Comparison of ENCODE assay signal across 21 cellular contexts in the genomic region with DNA sequence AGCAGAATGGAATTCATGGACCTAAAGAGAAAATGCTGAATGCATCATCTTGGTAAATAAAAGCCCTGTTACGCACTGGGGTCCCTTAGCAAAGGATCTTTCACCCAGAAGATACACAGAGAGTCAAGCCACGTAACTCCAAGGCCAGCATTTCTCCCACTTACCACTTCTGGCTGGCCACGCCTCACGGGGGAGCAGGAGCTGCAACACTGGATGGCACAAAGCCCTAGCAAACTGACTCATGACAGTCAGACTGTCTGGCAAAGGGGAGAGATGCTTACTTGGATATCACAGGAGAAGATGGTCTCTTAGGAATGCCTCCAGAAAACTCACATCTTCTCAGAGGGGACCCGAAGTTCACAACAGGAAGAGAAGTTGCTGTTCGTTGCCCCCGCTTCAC. TPM values are rescaled to one million over a fixed set of nuclear protein-coding genes. Genes with fewer than 3 reads are reported as not detected.
A peak's percentile ranks its signal among the peaks of the same experiment; 100 is the strongest.
DNase-seq lines count a peak whose midpoint lies in the region; ATAC-seq and TF ChIP-seq lines count a peak whose summit lies in the region.
"Had no signal": no experiment of that assay in that cellular context is flagged by ENCODE, and none has a peak within 500 bp of the region (broad histone marks: within the 10 kb centered on the region; RNA-seq: fewer than 3 reads in every experiment).

No MANE protein-coding gene starts in this region.

- TF ChIP-seq CTCF in SK-N-SH (IDR thresholded peaks at IDR 0.05) (no peak), fibroblast of mammary gland (conservative IDR thresholded peaks at IDR 0.05; ENCODE audit: control insufficient read depth, insufficient read depth, low read depth, low read length) (no peak), hepatocyte (IDR thresholded peaks at IDR 0.05; ENCODE audit: poor library complexity) (no peak)

- no peaks in the 10 kb centered on the region for H3K9me2 ChIP-seq in SK-N-SH
- no peaks in the 10 kb centered on the region for H3K9me2 ChIP-seq in hepatocyte (replicated peaks; ENCODE audit: insufficient read depth)

- no peak overlapping the region for H3K4me3 ChIP-seq in SK-N-SH (ENCODE audit: low read depth in 2 of 2, low read length in 1 of 2)
- H3K4me3 ChIP-seq in MG63: no peak overlapping the region
- H3K4me3 ChIP-seq in fibroblast of mammary gland (ENCODE audit: control insufficient read depth, low read depth, low read length): no peak overlapping the region
- H3K4me3 ChIP-seq in hepatocyte: no peak overlapping the region
- H3K4me3 ChIP-seq: HAP-1, Peyer's patch, SJCRH30 had no signal

- CTCF ChIA-PET in SK-N-SH (lab: Yijun Ruan, JAX): interaction anchor here (1.0 kb wide), 1 partner anchor 19 kb away, joined by 3 read pairs; no protein-coding TSS in a partner anchor

- H3K9me3 ChIP-seq in SK-N-SH: no peaks in the 10 kb centered on the region
- H3K9me3 ChIP-seq in MG63: no peaks in the 10 kb centered on the region
- H3K9me3 ChIP-seq in hepatocyte (ENCODE audit: low read depth): no peaks in the 10 kb centered on the region
- H3K9me3 ChIP-seq: HAP-1, Peyer's patch, SJCRH30 had no signal

- H3K79me2 ChIP-seq in SK-N-SH (ENCODE audit: insufficient read depth) (no peaks in the 10 kb centered on the region), hepatocyte (no peaks in the 10 kb centered on the region)

- no peaks in the 10 kb centered on the region for H3K36me3 ChIP-seq in SK-N-SH (replicated peaks in 1 of 2; ENCODE audit: control insufficient read depth in 1 of 2, insufficient read depth in 2 of 2, low read length in 1 of 2)
- no peaks in the 10 kb centered on the region for H3K36me3 ChIP-seq in MG63
- H3K36me3 ChIP-seq in hepatocyte (replicated peaks; ENCODE audit: insufficient read depth, low read depth): no peaks in the 10 kb centered on the region
- H3K36me3 ChIP-seq: HAP-1, Peyer's patch, SJCRH30 had no signal

- TF ChIP-seq RAD21 in SK-N-SH (IDR thresholded peaks at IDR 0.05; ENCODE audit: low read length): no peak

- WGBS in SK-N-SH (ENCODE audit: low lambda C conversion rate): 58% methylated on average over 7 of the region's 7 CpGs
- WGBS in hepatocyte (ENCODE audit: low lambda C conversion rate, missing lambda C conversion rate): 81% methylated on average over 7 of the region's 7 CpGs

- no peak for TF ChIP-seq EP300 in SK-N-SH (IDR thresholded peaks at IDR 0.05; ENCODE audit: borderline replicate concordance in 1 of 2, low read depth in 1 of 2, low read length in 1 of 2)

- H3K27ac ChIP-seq in SK-N-SH (ENCODE audit: low read depth in 2 of 2, low read length in 1 of 2) (no peak overlapping the region), hepatocyte (no peak overlapping the region)
- H3K27ac ChIP-seq: 22Rv1, HL-60, Peyer's patch, SJCRH30 had no signal

- intact Hi-C loops in head of caudate nucleus (cut with DNase I): no loop called here

- DNase-seq in SK-N-SH (no peak), MG63 (peak; percentile 55), fibroblast of mammary gland (ENCODE audit: low read depth) (peak; percentile 15), DMS79 (lab: John Stamatoyannopoulos, UW) (no peak), hepatocyte (ENCODE audit: low spot score) (no peak), head of caudate nucleus (no peak), T-helper 2 cell (no peak)
- DNase-seq: ACHN, KBM-7, NCI-H1092 treated with DMSO at 0.1 percent for 48 hours, NCI-H146, NCI-H2029, NCI-H345, NCI-H524 treated with DMSO at 0.1 percent for 48 hours, NCI-H82, Peyer's patch, SJCRH30 had no signal

- peaks cover 9% of the 10 kb centered on the region; the same call in 1 of the 2 replicates for H3K27me3 ChIP-seq in SK-N-SH (ENCODE audit: insufficient read depth)
- no peaks in the 10 kb centered on the region for H3K27me3 ChIP-seq in MG63
- H3K27me3 ChIP-seq in hepatocyte: no peaks in the 10 kb centered on the region
- H3K27me3 ChIP-seq: Peyer's patch, SJCRH30 had no signal

- H3K9ac ChIP-seq in SK-N-SH: no peak overlapping the region

- ATAC-seq in SK-N-SH treated with all-trans-retinoic acid at 6 μM for 48 hours: no peak

- POLR2A ChIA-PET in SK-N-SH (lab: Yijun Ruan, JAX): no interaction called here

- H3K4me2 ChIP-seq in SK-N-SH (no peak overlapping the region), hepatocyte (no peak overlapping the region)

- no peaks in the 10 kb centered on the region for H3F3A ChIP-seq in SK-N-SH (replicated peaks; ENCODE audit: insufficient read depth)

- no peaks in the 10 kb centered on the region for H3K4me1 ChIP-seq in SK-N-SH (ENCODE audit: control insufficient read depth in 1 of 2, insufficient read depth in 2 of 2, low read depth in 1 of 2, low read length in 1 of 2)
- H3K4me1 ChIP-seq in hepatocyte (ENCODE audit: insufficient read depth): no peaks in the 10 kb centered on the region
- H3K4me1 ChIP-seq: HAP-1, Peyer's patch, SJCRH30 had no signal

- H4K20me1 ChIP-seq in SK-N-SH (ENCODE audit: insufficient read depth) (no peaks in the 10 kb centered on the region), hepatocyte (ENCODE audit: insufficient read depth, poor library complexity, severe bottlenecking) (no peaks in the 10 kb centered on the region)

- H2AFZ ChIP-seq in SK-N-SH (ENCODE audit: low read depth): peak overlapping the region; percentile 42; the same call in 1 of the 2 replicates
- no peak overlapping the region for H2AFZ ChIP-seq in hepatocyte

TF ChIP-seq in SK-N-SH, 30 proteins besides CTCF, POLR2A, EP300 and RAD21 (continues in another document):
- no peak for TF ChIP-seq FOSL2 (IDR thresholded peaks at IDR 0.05; ENCODE audit: borderline replicate concordance, low read depth)
- TF ChIP-seq JUND (IDR thresholded peaks at IDR 0.05): no peak
- no peak for TF ChIP-seq RXRA (IDR thresholded peaks at IDR 0.05; ENCODE audit: borderline replicate concordance, low read depth)
- TF ChIP-seq SIN3A (IDR thresholded peaks at IDR 0.05; ENCODE audit: borderline replicate concordance, low read depth, low read length): no peak
- TF ChIP-seq ELF1 (IDR thresholded peaks at IDR 0.05): no peak
- no peak for TF ChIP-seq SMC3 (IDR thresholded peaks at IDR 0.05; ENCODE audit: low read depth, low read length)
- no peak for TF ChIP-seq YY1 (IDR thresholded peaks at IDR 0.05; ENCODE audit: low read depth)
- no peak for TF ChIP-seq FOXJ3 (CRISPR knock-in tag; IDR thresholded peaks at IDR 0.05)
- TF ChIP-seq, protein P1, sequence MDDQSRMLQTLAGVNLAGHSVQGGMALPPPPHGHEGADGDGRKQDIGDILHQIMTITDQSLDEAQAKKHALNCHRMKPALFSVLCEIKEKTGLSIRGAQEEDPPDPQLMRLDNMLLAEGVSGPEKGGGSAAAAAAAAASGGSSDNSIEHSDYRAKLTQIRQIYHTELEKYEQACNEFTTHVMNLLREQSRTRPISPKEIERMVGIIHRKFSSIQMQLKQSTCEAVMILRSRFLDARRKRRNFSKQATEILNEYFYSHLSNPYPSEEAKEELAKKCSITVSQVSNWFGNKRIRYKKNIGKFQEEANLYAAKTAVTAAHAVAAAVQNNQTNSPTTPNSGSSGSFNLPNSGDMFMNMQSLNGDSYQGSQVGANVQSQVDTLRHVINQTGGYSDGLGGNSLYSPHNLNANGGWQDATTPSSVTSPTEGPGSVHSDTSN (IDR thresholded peaks at IDR 0.05): no peak
- no peak for TF ChIP-seq CHD2 (IDR thresholded peaks at IDR 0.05; ENCODE audit: low read length, partially characterized antibody)
- no peak for TF ChIP-seq MEF2A (IDR thresholded peaks at IDR 0.05; ENCODE audit: borderline replicate concordance, low read depth)

TF ChIP-seq in SK-N-SH treated with all-trans-retinoic acid at 6 μM for 48 hours, 23 proteins besides CTCF, POLR2A, EP300 and RAD21 (continues in another document):
- TF ChIP-seq ESRRG (CRISPR knock-in tag; IDR thresholded peaks at IDR 0.05): no peak
- no peak for TF ChIP-seq PPARA (CRISPR knock-in tag; IDR thresholded peaks at IDR 0.05; ENCODE audit: borderline replicate concordance)
- no peak for TF ChIP-seq ARNTL (CRISPR knock-in tag; IDR thresholded peaks at IDR 0.05; ENCODE audit: borderline replicate concordance, low read depth)
- TF ChIP-seq TSHZ2 (CRISPR knock-in tag; IDR thresholded peaks at IDR 0.05): no peak
- TF ChIP-seq GLIS3 (CRISPR knock-in tag; IDR thresholded peaks at IDR 0.05): no peak

RNA-seq across cellular contexts. Expression of gene BCLAF3, which starts 51.4 kb away (rescaled TPM):
- polyA plus RNA-seq in SK-N-SH (2012; rRNA removed): 1.1 and 1.5 TPM in 2 replicates
- polyA plus RNA-seq in SK-N-SH (2012; cell fraction: cytosol; rRNA removed): 1.2 and 1.5 TPM in 2 replicates
- 3.5 and 5.3 TPM in 2 replicates for polyA plus RNA-seq in SK-N-SH (2012; cell fraction: nucleus; rRNA removed)
- total RNA-seq in MG63 (2014; rRNA removed; shearing (Covaris generic); ENCODE audit: low replicate concordance): 2.7 and 3.5 TPM in 2 replicates
- 6.6 and 8.1 TPM in 2 replicates for total RNA-seq in hepatocyte
- 6.0 and 7.0 TPM in 2 replicates for polyA plus RNA-seq in hepatocyte

Comparison
In these comparisons a context has a peak if more than half of its experiments do, and no peak if none do; other contexts are left out.
1. DNase-seq: peak in MG63 (single experiment) and fibroblast of mammary gland (single experiment); none in SK-N-SH (single experiment), DMS79 (single experiment), hepatocyte (single experiment), head of caudate nucleus (0 of 42) and T-helper 2 cell (0 of 5).